In the genomic region with DNA sequence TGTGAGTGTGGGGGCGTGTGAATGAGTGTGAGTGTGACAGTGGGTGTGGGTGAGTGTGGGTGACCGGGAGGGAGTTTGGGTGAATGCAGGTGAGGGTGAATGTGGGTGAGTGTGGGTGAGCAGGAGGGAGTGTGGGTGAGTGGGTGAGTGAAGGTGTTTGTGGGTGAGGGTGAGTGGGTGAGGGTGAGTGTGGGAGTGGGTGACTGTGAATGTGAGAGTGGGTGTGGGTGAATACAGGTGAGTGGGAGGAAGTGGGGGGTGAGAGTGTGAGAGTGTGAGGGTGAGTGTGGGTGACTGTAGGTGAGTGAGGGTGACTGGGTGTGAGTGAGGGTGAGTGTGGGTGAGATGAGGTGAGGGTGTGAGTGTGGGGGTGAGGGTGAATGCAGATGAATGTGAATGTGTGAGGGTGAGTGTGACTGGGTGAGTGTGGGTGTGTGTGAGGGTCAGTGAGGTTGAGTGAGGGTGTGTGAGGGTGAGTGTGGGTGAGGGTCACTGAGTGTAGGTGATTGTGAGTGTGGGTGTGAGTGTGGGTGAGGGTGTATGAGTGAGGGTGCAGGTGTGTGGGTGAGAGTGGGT, we compare ENCODE assay signal across 22 cellular contexts.
"Had no signal": no experiment of that assay in that cellular context is flagged by ENCODE, and none has a peak within 500 bp of the region (broad histone marks: within the 10 kb centered on the region; RNA-seq: fewer than 3 reads in every experiment).

No MANE protein-coding gene starts in this region.

- H3K9me3 ChIP-seq: neutrophil, psoas muscle, right lobe of liver, spleen, tibial artery, upper lobe of left lung had no signal

- H3K27ac ChIP-seq: hepatocyte, neutrophil, psoas muscle, right lobe of liver, spleen, tibial artery, upper lobe of left lung had no signal

- H3K79me2 ChIP-seq: hepatocyte had no signal

- H3K27me3 Mint-ChIP-seq: dendritic cell treated with granulocyte-macrophage colony-stimulating factor and Interleukin-4, amounts not matched to agents 40 ng/mL and 50 ng/mL, for 4 days had no signal

- H3K36me3 ChIP-seq: neutrophil, right lobe of liver, spleen, tibial artery, upper lobe of left lung had no signal

- H3K9me3 Mint-ChIP-seq: endodermal cell had no signal

- H3K4me3 ChIP-seq: hepatocyte, psoas muscle, right lobe of liver, spleen, tibial artery, upper lobe of left lung had no signal

- H3K4me2 ChIP-seq: hepatocyte had no signal

- ATAC-seq: left colon, psoas muscle had no signal

- H3K27me3 ChIP-seq: hepatocyte, neutrophil, right lobe of liver, spleen, tibial artery, upper lobe of left lung had no signal

- H3K27ac Mint-ChIP-seq: dendritic cell treated with granulocyte-macrophage colony-stimulating factor and Interleukin-4, amounts not matched to agents 40 ng/mL and 50 ng/mL, for 4 days; endodermal cell; naive B cell; nephron progenitor cell had no signal

- H3K4me3 Mint-ChIP-seq: dendritic cell treated with granulocyte-macrophage colony-stimulating factor and Interleukin-4, amounts not matched to agents 40 ng/mL and 50 ng/mL, for 4 days; endodermal cell; naive B cell; nephron progenitor cell had no signal

- H3K4me1 Mint-ChIP-seq: endodermal cell had no signal

- H3K4me1 ChIP-seq: psoas muscle, right lobe of liver, spleen, tibial artery, upper lobe of left lung had no signal

- H2AFZ ChIP-seq: hepatocyte had no signal

- DNase-seq: cerebellar nuclear complex; endodermal cell; erythroblast; foreskin melanocyte; head of caudate nucleus; left colon; mesendoderm; naive B cell; nephron progenitor cell; psoas muscle; retina; right lobe of liver; spleen; stimulated activated CD4-positive, alpha-beta T cell treated with anti-CD3 and anti-CD28 coated beads, Interleukin-15, amount 100 ng/mL, for 24 hours; stimulated activated CD4-positive, alpha-beta T cell treated with anti-CD3 and anti-CD28 coated beads, Interleukin-1b, Interleukin-23, amount 100 ng/mL, for 48 hours; stimulated activated CD4-positive, alpha-beta T cell treated with anti-CD3 and anti-CD28 coated beads, Interleukin-4, amount 100 ng/mL, for 24 hours; stimulated activated naive CD4-positive, alpha-beta T cell; tibial artery; upper lobe of left lung had no signal
